1 cellular context compared by ENCODE assay signal in the genomic region with DNA sequence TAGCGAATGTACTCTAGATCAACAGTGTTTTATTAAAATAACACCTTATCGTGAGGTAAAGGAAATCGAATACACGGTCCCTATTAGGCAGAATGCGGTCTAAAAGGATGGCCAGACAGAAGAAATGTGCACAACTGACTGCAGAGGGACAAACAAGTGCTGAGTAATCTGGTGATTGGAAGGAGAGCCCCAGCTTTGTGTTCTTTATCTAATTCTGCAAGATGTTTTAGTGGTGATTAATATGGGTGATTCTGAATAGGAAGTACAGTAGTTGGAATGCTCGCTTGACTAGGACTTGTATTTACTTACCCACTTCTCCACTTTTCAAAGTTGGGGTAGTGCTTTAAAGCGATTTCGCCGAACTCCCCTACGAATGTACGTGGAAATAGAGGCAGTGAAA.
TF ChIP-seq lines count a peak whose summit lies in the region.

No MANE protein-coding gene starts in this region.

TF ChIP-seq in K562, 482 proteins besides CTCF, POLR2A, EP300 and RAD21 (continued from another document):
- no peak for TF ChIP-seq REST (CRISPR knock-in tag; IDR thresholded peaks at IDR 0.05; ENCODE audit: low read depth)
- TF ChIP-seq ZNF431 (CRISPR knock-in tag; IDR thresholded peaks at IDR 0.05): no peak
- no peak for TF ChIP-seq RBM14 (IDR thresholded peaks at IDR 0.05; ENCODE audit: borderline replicate concordance, insufficient read depth, low read depth, low read length)
- TF ChIP-seq FIP1L1 (IDR thresholded peaks at IDR 0.05; ENCODE audit: low read depth, low read length, poor library complexity, severe bottlenecking): no peak
